In genomic region chr11:119934866-119935265, GRCh38 we compare ENCODE assay signal across 34 cellular contexts.
"Had no signal": no experiment of that assay in that cellular context is flagged by ENCODE, and none has a peak within 500 bp of the region (broad histone marks: within the 10 kb centered on the region; RNA-seq: fewer than 3 reads in every experiment).

No MANE protein-coding gene starts in this region.

- H3K4me2 ChIP-seq: KMS-11 had no signal

- H3K27ac Mint-ChIP-seq: activated B cell treated with CpG ODN at 0.5 μM for 24 hours; activated CD4-positive, alpha-beta memory T cell treated with anti-CD3 and anti-CD28 coated beads, Interleukin-2, amount 10 ng/mL, durations not matched to agents 7 days and 5 days; activated CD8-positive, alpha-beta memory T cell treated with anti-CD3 and anti-CD28 coated beads, Interleukin-2, amount 10 ng/mL, durations not matched to agents 7 days and 5 days; activated naive CD4-positive, alpha-beta T cell treated with anti-CD3 and anti-CD28 coated beads, Interleukin-2, amount 50 U/mL, for 24 hours; activated naive CD8-positive, alpha-beta T cell treated with anti-CD3 and anti-CD28 coated beads, Interleukin-2, amount 10 ng/mL, durations not matched to agents 7 days and 5 days had no signal

- H3K9me3 ChIP-seq: Peyer's patch, SJSA1 had no signal

- H3K9me3 Mint-ChIP-seq: activated B cell treated with CpG ODN at 0.5 μM for 24 hours; activated CD4-positive, alpha-beta memory T cell treated with anti-CD3 and anti-CD28 coated beads, Interleukin-2, amount 10 ng/mL, durations not matched to agents 7 days and 5 days; activated naive CD4-positive, alpha-beta T cell treated with anti-CD3 and anti-CD28 coated beads, Interleukin-2, amount 50 U/mL, for 24 hours; activated naive CD8-positive, alpha-beta T cell treated with anti-CD3 and anti-CD28 coated beads, Interleukin-2, amount 10 ng/mL, durations not matched to agents 7 days and 5 days; central memory CD8-positive, alpha-beta T cell had no signal

- H3K36me3 ChIP-seq: brain microvascular endothelial cell, Peyer's patch, SJSA1 had no signal

- H3K27me3 ChIP-seq: brain microvascular endothelial cell, Peyer's patch, SJSA1 had no signal

- H3K4me3 Mint-ChIP-seq: activated B cell treated with CpG ODN at 0.5 μM for 24 hours; activated CD4-positive, alpha-beta memory T cell treated with anti-CD3 and anti-CD28 coated beads, Interleukin-2, amount 10 ng/mL, durations not matched to agents 7 days and 5 days; activated CD8-positive, alpha-beta memory T cell treated with anti-CD3 and anti-CD28 coated beads, Interleukin-2, amount 10 ng/mL, durations not matched to agents 7 days and 5 days; activated naive CD4-positive, alpha-beta T cell treated with anti-CD3 and anti-CD28 coated beads, Interleukin-2, amount 50 U/mL, for 24 hours; activated naive CD8-positive, alpha-beta T cell treated with anti-CD3 and anti-CD28 coated beads, Interleukin-2, amount 10 ng/mL, durations not matched to agents 7 days and 5 days; central memory CD8-positive, alpha-beta T cell had no signal

- ATAC-seq: activated CD8-positive, alpha-beta memory T cell treated with anti-CD3 and anti-CD28 coated beads, Interleukin-2, amount 10 ng/mL, durations not matched to agents 7 days and 5 days; PC-3 had no signal

- H3K27ac ChIP-seq: brain microvascular endothelial cell, KMS-11, Peyer's patch, SJSA1, VCaP had no signal

- H3K36me3 Mint-ChIP-seq: activated CD8-positive, alpha-beta memory T cell treated with anti-CD3 and anti-CD28 coated beads, Interleukin-2, amount 10 ng/mL, durations not matched to agents 7 days and 5 days; activated naive CD4-positive, alpha-beta T cell treated with anti-CD3 and anti-CD28 coated beads, Interleukin-2, amount 50 U/mL, for 24 hours; activated naive CD8-positive, alpha-beta T cell treated with anti-CD3 and anti-CD28 coated beads, Interleukin-2, amount 10 ng/mL, durations not matched to agents 7 days and 5 days had no signal

- H3K4me1 Mint-ChIP-seq: activated B cell treated with CpG ODN at 0.5 μM for 24 hours; activated CD4-positive, alpha-beta memory T cell treated with anti-CD3 and anti-CD28 coated beads, Interleukin-2, amount 10 ng/mL, durations not matched to agents 7 days and 5 days; activated CD8-positive, alpha-beta memory T cell treated with anti-CD3 and anti-CD28 coated beads, Interleukin-2, amount 10 ng/mL, durations not matched to agents 7 days and 5 days; activated naive CD4-positive, alpha-beta T cell treated with anti-CD3 and anti-CD28 coated beads, Interleukin-2, amount 50 U/mL, for 24 hours; activated naive CD8-positive, alpha-beta T cell treated with anti-CD3 and anti-CD28 coated beads, Interleukin-2, amount 10 ng/mL, durations not matched to agents 7 days and 5 days; central memory CD8-positive, alpha-beta T cell had no signal

- H3K4me1 ChIP-seq: Peyer's patch, SJSA1 had no signal

- H3K4me3 ChIP-seq: Peyer's patch, SJSA1 had no signal

- H3K9ac ChIP-seq: KMS-11 had no signal

- DNase-seq: activated B cell treated with CpG ODN at 0.5 μM for 24 hours; activated CD4-positive, alpha-beta memory T cell treated with anti-CD3 and anti-CD28 coated beads, Interleukin-2, amount 10 ng/mL, durations not matched to agents 7 days and 5 days; activated CD4-positive, alpha-beta T cell treated with anti-CD3 and anti-CD28 coated beads for 48 hours; activated CD4-positive, CD25-positive, alpha-beta regulatory T cell treated with anti-CD3 and anti-CD28 coated beads, Interleukin-2, amount 50 U/mL, for 72 hours; activated CD8-positive, alpha-beta memory T cell treated with anti-CD3 and anti-CD28 coated beads for 24 hours; activated CD8-positive, alpha-beta memory T cell treated with anti-CD3 and anti-CD28 coated beads, Interleukin-2, amount 10 ng/mL, durations not matched to agents 7 days and 5 days; activated CD8-positive, alpha-beta memory T cell treated with anti-CD3 and anti-CD28 coated beads, Interleukin-2, amount 50 U/mL, for 48 hours; activated effector memory CD4-positive, alpha-beta T cell treated with Interleukin-2 at 50 U/mL for 16 hours; activated naive CD8-positive, alpha-beta T cell treated with anti-CD3 and anti-CD28 coated beads, Interleukin-2, amount 10 ng/mL, durations not matched to agents 7 days and 5 days; activated T-cell treated with anti-CD3 and anti-CD28 coated beads, Interleukin-2, amount 50 U/mL, for 48 hours; brain microvascular endothelial cell; MM.1S; MV-4-11; NCI-H1436 treated with DMSO at 0.1 percent for 48 hours; NCI-H1694 treated with DMSO at 0.1 percent for 48 hours; NCI-H2029; NCI-H2107; NCI-H2171; NCI-H510A; NCI-H748 treated with DMSO at 0.1 percent for 48 hours; NK-92 treated with Interleukin-12 subunit alpha and Interleukin-12 subunit beta, amount 100 ng/mL, for 24 hours; PC-3; Peyer's patch; RPMI8226; SHP77 treated with DMSO at 0.1 percent for 48 hours; SW 1271; T-helper 1 cell; T-helper 2 cell; T-helper 9 cell had no signal
